14 cellular contexts compared by ENCODE assay signal in genomic region chr21:39644069-39644468, GRCh38. TPM values are rescaled to one million over a fixed set of nuclear protein-coding genes. Genes with fewer than 3 reads are reported as not detected.
"Had no signal": no experiment of that assay in that cellular context is flagged by ENCODE, and none has a peak within 500 bp of the region (broad histone marks: within the 10 kb centered on the region; RNA-seq: fewer than 3 reads in every experiment).

No MANE protein-coding gene starts in this region.

- H3K27ac Mint-ChIP-seq: activated CD8-positive, alpha-beta T cell treated with anti-CD3 and anti-CD28 coated beads, Interleukin-2, amount 10 ng/mL, durations not matched to agents 7 days and 5 days; effector memory CD8-positive, alpha-beta T cell; naive thymus-derived CD8-positive, alpha-beta T cell; T-cell had no signal

- H3K9me3 ChIP-seq: ascending aorta, ovary, tibial artery had no signal

- H3K4me1 Mint-ChIP-seq: naive thymus-derived CD8-positive, alpha-beta T cell; T-cell had no signal

- H3K27ac ChIP-seq: ascending aorta, ovary, SK-N-MC, tibial artery, WERI-Rb-1 had no signal

- H3K36me3 Mint-ChIP-seq: naive thymus-derived CD8-positive, alpha-beta T cell; T-cell had no signal

- FAIRE-seq: colon had no signal

- H3K27me3 ChIP-seq: ascending aorta, ovary had no signal

- DNase-seq: activated CD4-positive, alpha-beta T cell treated with anti-CD3 and anti-CD28 coated beads for 4 hours; activated CD8-positive, alpha-beta memory T cell treated with anti-CD3 and anti-CD28 coated beads, Interleukin-2, amount 50 U/mL, for 48 hours; activated CD8-positive, alpha-beta T cell treated with anti-CD3 and anti-CD28 coated beads, Interleukin-2, amount 10 ng/mL, durations not matched to agents 7 days and 5 days; effector memory CD8-positive, alpha-beta T cell; midbrain; naive thymus-derived CD8-positive, alpha-beta T cell; ovary; T-cell; tibial artery; WERI-Rb-1 had no signal

- H3K4me3 Mint-ChIP-seq: activated CD8-positive, alpha-beta T cell treated with anti-CD3 and anti-CD28 coated beads, Interleukin-2, amount 10 ng/mL, durations not matched to agents 7 days and 5 days; effector memory CD8-positive, alpha-beta T cell; naive thymus-derived CD8-positive, alpha-beta T cell; T-cell had no signal

- H3K36me3 ChIP-seq: ascending aorta, ovary, tibial artery, WERI-Rb-1 had no signal

- H3K4me3 ChIP-seq: ascending aorta, lung, ovary, SK-N-MC, tibial artery had no signal

- H3K4me1 ChIP-seq: ascending aorta, tibial artery had no signal

RNA-seq across cellular contexts. Expression of gene B3GALT5, which starts 31.3 kb away (rescaled TPM):
- total RNA-seq: activated CD8-positive, alpha-beta T cell treated with anti-CD3 and anti-CD28 coated beads, Interleukin-2, amount 10 ng/mL, durations not matched to agents 7 days and 5 days; ascending aorta; naive thymus-derived CD8-positive, alpha-beta T cell had no signal
- polyA plus RNA-seq: naive thymus-derived CD8-positive, alpha-beta T cell had no signal
